In the genomic region with DNA sequence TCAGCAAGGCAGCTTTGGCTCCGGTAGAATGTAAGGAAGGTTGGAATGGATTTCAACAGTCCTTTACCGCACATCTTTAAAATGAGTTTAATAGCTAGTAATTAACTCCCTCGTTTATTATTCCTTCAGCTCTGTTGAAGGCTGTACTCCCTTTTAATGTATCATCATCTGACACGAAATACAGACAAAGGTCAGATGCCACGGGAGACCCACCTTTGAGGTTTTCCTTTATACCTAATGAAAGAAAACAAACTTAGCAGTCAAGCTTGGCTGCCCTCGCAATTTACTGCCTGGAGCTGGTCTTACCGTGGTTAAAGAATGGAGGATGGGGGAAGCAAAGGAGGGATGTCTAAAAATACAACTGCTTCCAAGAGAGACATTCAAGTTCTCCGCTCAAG, we compare ENCODE assay signal across 11 cellular contexts. TPM values are rescaled to one million over a fixed set of nuclear protein-coding genes. Genes with fewer than 3 reads are reported as not detected.
A peak's percentile ranks its signal among the peaks of the same experiment; 100 is the strongest.
DNase-seq lines count a peak whose midpoint lies in the region; FAIRE-seq and TF ChIP-seq lines count a peak whose summit lies in the region.
"Had no signal": no experiment of that assay in that cellular context is flagged by ENCODE, and none has a peak within 500 bp of the region (broad histone marks: within the 10 kb centered on the region; RNA-seq: fewer than 3 reads in every experiment).

No MANE protein-coding gene starts in this region.

- H3K4me2 ChIP-seq in hepatocyte (peak overlapping the region; percentile 96), osteoblast (ENCODE audit: insufficient read depth, low read length) (no peak overlapping the region)

- intact Hi-C loops in A673 (cut with micrococcal nuclease; ENCODE audit: unreplicated experiment) = no loop called here

- H3K9me2 ChIP-seq in hepatocyte (replicated peaks; ENCODE audit: insufficient read depth) = no peaks in the 10 kb centered on the region

- CTCF ChIA-PET in A673 (lab: Charles Lee) = no interaction called here

- peak overlapping the region; percentile 79 for H3K9ac ChIP-seq in NT2/D1 (ENCODE audit: insufficient read length, low read depth)

- H3K4me1 ChIP-seq in NT2/D1 (ENCODE audit: insufficient read depth, insufficient read length) = no peaks in the 10 kb centered on the region
- peaks cover 4% of the 10 kb centered on the region for H3K4me1 ChIP-seq in hepatocyte (ENCODE audit: insufficient read depth)
- H3K4me1 ChIP-seq in osteoblast (ENCODE audit: insufficient read depth, low read length) = no peaks in the 10 kb centered on the region
- no peaks in the 10 kb centered on the region for H3K4me1 ChIP-seq in A673 (ENCODE audit: insufficient read depth, low read length, poor library complexity, severe bottlenecking)

- BruUV-seq in A673 (replicated peaks; lab: Mats Ljungman, UMichigan) = no TSS peak

- TF ChIP-seq CTCF in hepatocyte (IDR thresholded peaks at IDR 0.05; ENCODE audit: poor library complexity) = no peak
- no peak for TF ChIP-seq CTCF in osteoblast (IDR thresholded peaks at IDR 0.05; ENCODE audit: extremely low read depth, low read depth, low read length)
- no peak for TF ChIP-seq CTCF in A673 (conservative IDR thresholded peaks at IDR 0.05; ENCODE audit: low read depth, low read length)

- POLR2A ChIA-PET in A673 (lab: Charles Lee; ENCODE audit: low non-redundant PET) = no interaction called here

- H3K27me3 ChIP-seq in NT2/D1 (ENCODE audit: insufficient read depth, insufficient read length) = peaks cover 11% of the 10 kb centered on the region
- H3K27me3 ChIP-seq in hepatocyte = peaks cover 66% of the 10 kb centered on the region
- peaks cover 51% of the 10 kb centered on the region for H3K27me3 ChIP-seq in osteoblast (ENCODE audit: insufficient read depth, low read length)
- H3K27me3 ChIP-seq in A673 (replicated peaks; ENCODE audit: insufficient read depth, low read depth, low read length, poor library complexity) = peaks cover 61% of the 10 kb centered on the region

- H3K36me3 ChIP-seq in NT2/D1 (ENCODE audit: insufficient read depth, insufficient read length, low read length) = peaks cover 19% of the 10 kb centered on the region
- H3K36me3 ChIP-seq in hepatocyte (replicated peaks; ENCODE audit: insufficient read depth, low read depth) = no peaks in the 10 kb centered on the region
- H3K36me3 ChIP-seq in osteoblast (ENCODE audit: insufficient read depth, low read length) = no peaks in the 10 kb centered on the region
- no peaks in the 10 kb centered on the region for H3K36me3 ChIP-seq in A673 (ENCODE audit: insufficient read depth, low read length, poor library complexity, severe bottlenecking)

- DNase-seq in Caki2 (ENCODE audit: low read depth) (peak; percentile 27), NT2/D1 (ENCODE audit: low read depth, low spot score) (no peak), hepatocyte (ENCODE audit: low spot score) (no peak), osteoblast (ENCODE audit: insufficient read length, low spot score, missing footprints) (peak; percentile 56), G401 (ENCODE audit: low spot score) (no peak), H4 (ENCODE audit: low spot score) (no peak), GM19239 (ENCODE audit: insufficient read length, low spot score) (no peak), A673 (ENCODE audit: low spot score) (no peak)
- DNase-seq: DND-41, NCI-H1930 had no signal

- no peak overlapping the region for H3K27ac ChIP-seq in hepatocyte
- H3K27ac ChIP-seq in osteoblast (ENCODE audit: low read depth, low read length) = no peak overlapping the region
- H3K27ac ChIP-seq in A673 (ENCODE audit: low read depth, low read length, poor library complexity, severe bottlenecking) = no peak overlapping the region

- in situ Hi-C loops in Caki2 (cut with HindIII; ENCODE audit: low pct_unique_long_range_greater_than_20kb, low sequenced_read_pairs) = no loop called here
- in situ Hi-C loops in G401 (cut with HindIII; ENCODE audit: low sequenced_read_pairs) = no loop called here

- no peaks in the 10 kb centered on the region for H3K79me2 ChIP-seq in hepatocyte
- H3K79me2 ChIP-seq in osteoblast (ENCODE audit: insufficient read depth, low read length) = no peaks in the 10 kb centered on the region

- H2AFZ ChIP-seq in hepatocyte (no peak overlapping the region), osteoblast (ENCODE audit: low read length) (no peak overlapping the region)

- peak overlapping the region; percentile 59 for H3K4me3 ChIP-seq in NT2/D1 (ENCODE audit: insufficient read length, low read depth)
- H3K4me3 ChIP-seq in hepatocyte = peak overlapping the region; percentile 80
- no peak overlapping the region for H3K4me3 ChIP-seq in osteoblast (ENCODE audit: insufficient read depth, low read length)
- H3K4me3 ChIP-seq in A673 (ENCODE audit: low read depth, low read length, poor library complexity, severe bottlenecking) = no peak overlapping the region

- no peaks in the 10 kb centered on the region for H4K20me1 ChIP-seq in hepatocyte (ENCODE audit: insufficient read depth, poor library complexity, severe bottlenecking)
- no peaks in the 10 kb centered on the region for H4K20me1 ChIP-seq in osteoblast (ENCODE audit: insufficient read depth, low read length)

- H3K9me3 ChIP-seq in NT2/D1 (ENCODE audit: insufficient read depth, low read length) (no peaks in the 10 kb centered on the region), hepatocyte (ENCODE audit: low read depth) (no peaks in the 10 kb centered on the region), osteoblast (ENCODE audit: low read depth, low read length) (no peaks in the 10 kb centered on the region), A673 (ENCODE audit: low read depth, low read length, poor library complexity, severe bottlenecking) (no peaks in the 10 kb centered on the region)

- no peak for FAIRE-seq in GM19239 (lab: Jason Lieb, UNC)

- 4% methylated on average over 8 of the region's 8 CpGs for WGBS in hepatocyte (ENCODE audit: low lambda C conversion rate, missing lambda C conversion rate)

RNA-seq across cellular contexts. Expression of a gene that starts 1.1 kb away (rescaled TPM):
- total RNA-seq in Caki2 (2014; rRNA removed; shearing (Covaris generic); ENCODE audit: low replicate concordance) = 0.81 TPM in 1 of 2 replicates, not detected in the other
- total RNA-seq in hepatocyte (2.6 and 3.1 TPM in 2 replicates), osteoblast (under 0.01 TPM in 2 replicates), A673 (2021) (not detected in 2 replicates)
- 2.4 and 3.4 TPM in 2 replicates for polyA plus RNA-seq in hepatocyte
- total RNA-seq in G401 (2014; rRNA removed; shearing (Covaris generic)) = not detected in 2 replicates
- total RNA-seq in H4 (2014; rRNA removed; shearing (Covaris generic)) = 0.31 and 0.35 TPM in 2 replicates
- total RNA-seq: activated CD4-positive, alpha-beta T cell treated with anti-CD3 and anti-CD28 coated beads for 36 hours had no signal

Comparison
In these comparisons a context has a peak if more than half of its experiments do, and no peak if none do; other contexts are left out.
1. DNase-seq: peak in Caki2 (single experiment) and osteoblast (single experiment); none in NT2/D1 (single experiment), hepatocyte (single experiment), G401 (single experiment), H4 (single experiment), GM19239 (single experiment) and A673 (single experiment).
2. H3K4me3 ChIP-seq: peak in NT2/D1 (single experiment) and hepatocyte (single experiment); none in osteoblast (single experiment) and A673 (single experiment).